ENCODE assay signal across 13 cellular contexts in the genomic region with DNA sequence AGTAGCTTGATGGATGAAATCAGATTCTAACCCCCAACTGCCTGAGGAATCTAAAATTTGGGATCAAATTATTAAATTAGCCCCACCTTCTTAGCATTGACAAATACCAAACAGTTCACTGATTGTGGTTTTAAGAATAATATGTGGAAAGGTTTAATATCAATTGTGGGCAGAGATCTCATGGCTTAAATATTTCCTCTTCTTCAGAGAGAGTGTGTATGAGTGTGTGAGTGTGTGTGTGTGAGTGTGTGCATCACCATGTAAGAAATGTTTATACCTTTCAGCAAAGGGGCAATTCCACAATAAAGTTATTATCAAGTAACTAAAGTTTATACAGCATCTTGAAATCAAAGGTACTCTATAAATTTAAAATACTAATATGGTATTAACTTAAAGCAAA. TPM values are rescaled to one million over a fixed set of nuclear protein-coding genes. Genes with fewer than 3 reads are reported as not detected.
DNase-seq lines count a peak whose midpoint lies in the region; ATAC-seq, FAIRE-seq and TF ChIP-seq lines count a peak whose summit lies in the region.
"Had no signal": no experiment of that assay in that cellular context is flagged by ENCODE, and none has a peak within 500 bp of the region (broad histone marks: within the 10 kb centered on the region; RNA-seq: fewer than 3 reads in every experiment).

No MANE protein-coding gene starts in this region.

- no peaks in the 10 kb centered on the region for H3K27me3 Mint-ChIP-seq in activated T-cell treated with anti-CD3 and anti-CD28 coated beads, Interleukin-2, amount 50 U/mL, for 24 hours

- H3K36me3 ChIP-seq in skeletal muscle satellite cell (ENCODE audit: insufficient read depth, low read length) (peaks cover 20% of the 10 kb centered on the region), small intestine (ENCODE audit: control insufficient read depth in 2 of 2, insufficient read depth in 2 of 2, low read length in 2 of 2) (no peaks in the 10 kb centered on the region)
- H3K36me3 ChIP-seq: prostate gland, thyroid gland had no signal

- peaks cover 48% of the 10 kb centered on the region for H3K4me1 Mint-ChIP-seq in activated T-cell treated with anti-CD3 and anti-CD28 coated beads, Interleukin-2, amount 50 U/mL, for 24 hours (ENCODE audit: low read depth)

- peaks cover 5% of the 10 kb centered on the region for H3K9me3 Mint-ChIP-seq in activated T-cell treated with anti-CD3 and anti-CD28 coated beads, Interleukin-2, amount 50 U/mL, for 24 hours

- H3K27ac ChIP-seq in VCaP (peak overlapping the region; percentile 90; the same call in 1 of the 2 replicates), small intestine (ENCODE audit: low read depth in 1 of 2, low read length in 1 of 2) (peak overlapping the region in 1 of 2 donors; percentile 16)

- H3K4me2 ChIP-seq in skeletal muscle satellite cell (ENCODE audit: low read length), result peak overlapping the region; percentile 82

- DNase-seq in activated T-cell treated with anti-CD3 and anti-CD28 coated beads, Interleukin-2, amount 50 U/mL, for 24 hours, result no peak
- DNase-seq in activated T-cell treated with anti-CD3 and anti-CD28 coated beads for 4 hours (no peak), fibroblast of the aortic adventitia (ENCODE audit: low read depth) (peak; percentile 83), NCI-H446 treated with DMSO at 0.1 percent for 48 hours (lab: John Stamatoyannopoulos, UW) (no peak), small intestine (no peak)
- DNase-seq: activated effector memory CD4-positive, alpha-beta T cell treated with anti-CD3 and anti-CD28 coated beads, Interleukin-2, amount 50 U/mL, for 16 hours; NCI-H146; thyroid gland had no signal

- H3K27me3 ChIP-seq in skeletal muscle satellite cell (ENCODE audit: control insufficient read depth, insufficient read depth, low read length) (no peaks in the 10 kb centered on the region), small intestine (ENCODE audit: control insufficient read depth in 2 of 2, insufficient read depth in 2 of 2, low read length in 2 of 2) (no peaks in the 10 kb centered on the region)
- H3K27me3 ChIP-seq: thyroid gland had no signal

- peak overlapping the region; percentile 97 for H3K9ac ChIP-seq in skeletal muscle satellite cell (ENCODE audit: low read depth, low read length)

- H3K36me3 Mint-ChIP-seq in activated T-cell treated with anti-CD3 and anti-CD28 coated beads, Interleukin-2, amount 50 U/mL, for 24 hours (ENCODE audit: low read depth), result peaks cover 15% of the 10 kb centered on the region

- H3K4me3 Mint-ChIP-seq in activated T-cell treated with anti-CD3 and anti-CD28 coated beads, Interleukin-2, amount 50 U/mL, for 24 hours, result no peak overlapping the region

- H3K9me3 ChIP-seq in skeletal muscle satellite cell (replicated peaks; ENCODE audit: low read length), result no peaks in the 10 kb centered on the region
- H3K9me3 ChIP-seq in small intestine (ENCODE audit: control insufficient read depth, low read depth), result no peaks in the 10 kb centered on the region
- H3K9me3 ChIP-seq: prostate gland, thyroid gland had no signal

- H3K4me1 ChIP-seq in skeletal muscle satellite cell (ENCODE audit: control insufficient read depth, insufficient read depth, low read length) (peaks cover 30% of the 10 kb centered on the region), small intestine (ENCODE audit: control insufficient read depth in 2 of 2, insufficient read depth in 1 of 2, low read depth in 1 of 2, low read length in 1 of 2) (peaks cover 0 to 4% of the 10 kb centered on the region in 2 donors)
- H3K4me1 ChIP-seq: prostate gland had no signal

- no peak for FAIRE-seq in small intestine (lab: Jason Lieb, UNC)
- FAIRE-seq: TTC549 had no signal

- H3K4me3 ChIP-seq in fibroblast of the aortic adventitia (ENCODE audit: low read depth, low read length) (peak overlapping the region; percentile 39), skeletal muscle satellite cell (ENCODE audit: low read length) (peak overlapping the region; percentile 97), small intestine (ENCODE audit: low read depth in 1 of 2, low read length in 2 of 2) (no peak overlapping the region)
- H3K4me3 ChIP-seq: prostate gland, thyroid gland had no signal

- H3K27ac Mint-ChIP-seq in activated T-cell treated with anti-CD3 and anti-CD28 coated beads, Interleukin-2, amount 50 U/mL, for 24 hours, result peak overlapping the region; percentile 0

- TF ChIP-seq CTCF in VCaP (conservative IDR thresholded peaks at IDR 0.05), result no peak
- TF ChIP-seq CTCF in fibroblast of the aortic adventitia (IDR thresholded peaks at IDR 0.05; ENCODE audit: insufficient read depth, low read length), result no peak

- no peak for ATAC-seq in HG02981 (IDR thresholded peaks at IDR 0.05; ENCODE audit: unreplicated experiment)

RNA-seq across cellular contexts. Expression of gene SMURF2, which starts 3.2 kb away (rescaled TPM):
- total RNA-seq in fibroblast of the aortic adventitia (ENCODE audit: low replicate concordance), result 38.2 and 90.9 TPM in 2 replicates
- total RNA-seq in skeletal muscle satellite cell (2012; rRNA removed), result 96.6 and 129 TPM in 2 replicates
- 10 to 100 TPM in 1 of 3 donors, 1 to 10 TPM in 2; 8.0 to 20.1 (median 8.9) TPM for polyA plus RNA-seq in small intestine

Comparison
In these comparisons a context has a peak if more than half of its experiments do, and no peak if none do; other contexts are left out.
1. H3K4me3 ChIP-seq: peak in fibroblast of the aortic adventitia (single experiment) and skeletal muscle satellite cell (single experiment); none in small intestine (0 of 2).